In the genomic region with DNA sequence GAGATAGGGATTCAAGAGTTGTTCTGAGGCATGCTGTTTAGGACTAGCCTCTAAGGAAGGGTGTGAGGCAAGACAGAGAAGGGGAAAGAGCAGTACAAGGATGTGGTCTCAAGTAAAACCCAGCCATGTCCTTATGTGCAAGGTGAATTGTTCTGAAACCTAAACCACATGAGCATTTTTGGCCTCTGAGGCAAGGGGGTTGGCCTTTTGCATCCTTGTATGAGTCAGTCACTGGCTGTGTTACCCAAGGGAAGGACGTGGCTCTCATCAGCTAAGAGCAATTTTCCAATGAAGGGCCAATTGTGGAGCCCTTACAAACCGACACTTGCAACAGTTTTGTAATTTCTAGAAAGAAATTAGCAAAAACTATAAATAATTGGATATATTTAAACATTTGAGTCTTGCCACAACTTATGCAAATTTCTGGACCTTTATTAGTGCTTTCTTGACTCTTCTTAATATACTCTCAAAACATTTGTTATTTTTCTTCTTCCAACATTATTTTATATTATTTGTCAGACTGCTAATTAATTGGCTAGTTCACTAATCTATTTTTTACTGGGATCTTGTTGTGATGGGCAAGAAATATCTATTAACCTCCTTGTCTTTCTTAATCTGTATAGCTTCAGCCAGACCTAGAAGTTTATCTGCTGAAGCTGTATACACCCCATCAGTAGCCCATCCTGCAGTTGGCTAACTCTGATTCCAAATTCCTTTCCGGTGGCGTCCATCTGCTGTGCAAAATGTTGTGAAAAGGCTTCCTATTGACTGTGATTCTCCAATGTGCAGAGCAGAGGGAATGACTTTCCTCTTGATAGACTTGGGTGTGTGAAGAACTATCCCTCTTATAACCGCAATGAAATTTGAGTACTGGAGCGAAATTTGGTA, we compare ENCODE assay signal across 10 cellular contexts.
DNase-seq lines count a peak whose midpoint lies in the region; ATAC-seq, FAIRE-seq and TF ChIP-seq lines count a peak whose summit lies in the region.
"Had no signal": no experiment of that assay in that cellular context is flagged by ENCODE, and none has a peak within 500 bp of the region (broad histone marks: within the 10 kb centered on the region; RNA-seq: fewer than 3 reads in every experiment).

No MANE protein-coding gene starts in this region.

- H2AFZ ChIP-seq in K562 (ENCODE audit: low read depth, low read length): peak overlapping the region; percentile 17; the same call in 1 of the 2 replicates
- no peak overlapping the region for H2AFZ ChIP-seq in OCI-LY7 (ENCODE audit: low read length)

- in situ Hi-C loops in K562 (cut with MboI): no loop called here

- POLR2A ChIA-PET in K562 (lab: Yijun Ruan, JAX) (no interaction called here), OCI-LY7 (lab: Charles Lee) (no interaction called here)

- H3K4me2 ChIP-seq in K562 (ENCODE audit: insufficient read depth, low read length) (no peak overlapping the region), OCI-LY7 (ENCODE audit: low read length) (no peak overlapping the region)

- no peak for FAIRE-seq in K562 (lab: Jason Lieb, UNC)

- H3K27me3 Mint-ChIP-seq in glutamatergic neuron (ENCODE audit: unreplicated experiment): no peaks in the 10 kb centered on the region
- H3K27me3 Mint-ChIP-seq: activated naive CD8-positive, alpha-beta T cell had no signal

- H3K9ac ChIP-seq in K562 (ENCODE audit: insufficient read depth in 1 of 2, low read depth in 2 of 2, low read length in 2 of 2): no peak overlapping the region

- no peak for TF ChIP-seq POLR2A in K562 (conservative IDR thresholded peaks at IDR 0.05)

- no peak for TF ChIP-seq EP300 in K562 (IDR thresholded peaks at IDR 0.05; ENCODE audit: low read length)

- H3K4me3 ChIP-seq in K562 (no peak overlapping the region), OCI-LY7 (ENCODE audit: low read depth, low read length, poor library complexity, severe bottlenecking) (no peak overlapping the region)
- H3K4me3 ChIP-seq: skin epidermis had no signal

- H3K4me1 ChIP-seq in K562 (replicated peaks in 1 of 2; ENCODE audit: control insufficient read depth in 2 of 2, insufficient read depth in 2 of 2, low read length in 2 of 2) (no peaks in the 10 kb centered on the region), OCI-LY7 (ENCODE audit: insufficient read depth, low read length, poor library complexity, severe bottlenecking) (no peaks in the 10 kb centered on the region)

- H3K36me3 Mint-ChIP-seq in glutamatergic neuron (ENCODE audit: unreplicated experiment): no peaks in the 10 kb centered on the region
- H3K36me3 Mint-ChIP-seq: activated naive CD8-positive, alpha-beta T cell had no signal

- H3K4me1 Mint-ChIP-seq in glutamatergic neuron (ENCODE audit: low read depth, unreplicated experiment): no peaks in the 10 kb centered on the region

- no peaks in the 10 kb centered on the region for H3K27me3 ChIP-seq in K562 (ENCODE audit: control insufficient read depth in 2 of 2, insufficient read depth in 2 of 2, low read length in 2 of 2)

- intact Hi-C loops in K562 (cut with micrococcal nuclease): no loop called here
- intact Hi-C loops in OCI-LY7 (cut with micrococcal nuclease; ENCODE audit: unreplicated experiment): no loop called here

- no peaks in the 10 kb centered on the region for H3K36me3 ChIP-seq in K562 (ENCODE audit: control insufficient read depth, insufficient read depth, low read length)
- no peaks in the 10 kb centered on the region for H3K36me3 ChIP-seq in OCI-LY7 (ENCODE audit: insufficient read depth, low read length)

- no peak overlapping the region for H3K4me3 Mint-ChIP-seq in glutamatergic neuron (ENCODE audit: unreplicated experiment)
- H3K4me3 Mint-ChIP-seq: activated naive CD8-positive, alpha-beta T cell had no signal

- no peaks in the 10 kb centered on the region for H3K9me2 ChIP-seq in OCI-LY7 (ENCODE audit: insufficient read depth, low read length)

- H3K9me1 ChIP-seq in K562 (ENCODE audit: control insufficient read depth, insufficient read depth, low read length): no peaks in the 10 kb centered on the region

- no peak overlapping the region for H3K27ac Mint-ChIP-seq in glutamatergic neuron (ENCODE audit: unreplicated experiment)
- H3K27ac Mint-ChIP-seq: activated naive CD8-positive, alpha-beta T cell had no signal

- TF ChIP-seq CTCF in GM20000 (IDR thresholded peaks at IDR 0.05; ENCODE audit: extremely low read depth, missing control alignments) (no peak), K562 (IDR thresholded peaks at IDR 0.05 in 2 of 3, conservative IDR thresholded peaks at IDR 0.05 in 1 of 3; ENCODE audit: insufficient read depth in 2 of 3, low read depth in 1 of 3, low read length in 3 of 3) (no peak), OCI-LY7 (conservative IDR thresholded peaks at IDR 0.05; ENCODE audit: low read length) (no peak), glutamatergic neuron (IDR thresholded peaks at IDR 0.05; ENCODE audit: partially characterized antibody, unreplicated experiment) (no peak)

- ATAC-seq in HG03439 (IDR thresholded peaks at IDR 0.05; ENCODE audit: unreplicated experiment) (peak; percentile 99), K562 (peak; percentile 48; the same call in 2 of the 3 replicates)

- no peaks in the 10 kb centered on the region for H3K9me3 ChIP-seq in K562 (replicated peaks; ENCODE audit: control insufficient read depth, insufficient read depth, low read depth, low read length)
- H3K9me3 ChIP-seq in OCI-LY7 (ENCODE audit: low read length): no peaks in the 10 kb centered on the region

- BruUV-seq in K562 (replicated peaks; lab: Mats Ljungman, UMichigan) (no TSS peak), OCI-LY7 (replicated peaks; lab: Mats Ljungman, UMichigan) (no TSS peak)

- CTCF ChIA-PET in K562 (lab: Yijun Ruan, JAX; ENCODE audit: low intra/inter-chr PET ratio) (no interaction called here), OCI-LY7 (lab: Charles Lee; ENCODE audit: unreplicated experiment) (no interaction called here)

- TF ChIP-seq RAD21 in K562 (CRISPR knock-in tag; conservative IDR thresholded peaks at IDR 0.05 in 1 of 2, IDR thresholded peaks at IDR 0.05 in 1 of 2): no peak

- H4K20me1 ChIP-seq in K562 (replicated peaks; ENCODE audit: control insufficient read depth, insufficient read depth, low read length): no peaks in the 10 kb centered on the region
- no peaks in the 10 kb centered on the region for H4K20me1 ChIP-seq in OCI-LY7 (ENCODE audit: insufficient read depth, low read length)

- peak; percentile 27 for DNase-seq in GDM1 (lab: John Stamatoyannopoulos, UW)
- DNase-seq in GM20000 (ENCODE audit: low spot score): peak; percentile 48
- DNase-seq in K562 (ENCODE audit: extremely low read depth in 1 of 4, low spot score in 3 of 4): peak in 1 of 4 experiments; percentile 4
- no peak for DNase-seq in OCI-LY7 (ENCODE audit: low spot score)
- DNase-seq in glutamatergic neuron: no peak
- DNase-seq in activated CD8-positive, alpha-beta memory T cell treated with anti-CD3 and anti-CD28 coated beads for 24 hours: no peak
- DNase-seq in NCI-H510A (lab: John Stamatoyannopoulos, UW): no peak

- no peaks in the 10 kb centered on the region for H3K9me3 Mint-ChIP-seq in glutamatergic neuron (ENCODE audit: unreplicated experiment)

- no peak overlapping the region for H3K27ac ChIP-seq in K562 (ENCODE audit: extremely low read depth, low read depth, low read length)
- H3K27ac ChIP-seq in OCI-LY7 (ENCODE audit: low read depth, low read length, poor library complexity, severe bottlenecking): no peak overlapping the region
- H3K27ac ChIP-seq: skin epidermis had no signal

- H3K79me2 ChIP-seq in K562 (ENCODE audit: control insufficient read depth, insufficient read depth, low read length): no peaks in the 10 kb centered on the region
- no peaks in the 10 kb centered on the region for H3K79me2 ChIP-seq in OCI-LY7 (ENCODE audit: insufficient read depth, low read depth, low read length)

- 39% methylated on average over 6 of the region's 6 CpGs for WGBS in K562 (ENCODE audit: insufficient coverage, low coverage, missing lambda C conversion rate)

TF ChIP-seq in K562, 482 proteins besides CTCF, POLR2A, EP300 and RAD21:
- TF ChIP-seq GABPB2 (CRISPR knock-in tag; conservative IDR thresholded peaks at IDR 0.05): no peak
- TF ChIP-seq, protein P1, sequence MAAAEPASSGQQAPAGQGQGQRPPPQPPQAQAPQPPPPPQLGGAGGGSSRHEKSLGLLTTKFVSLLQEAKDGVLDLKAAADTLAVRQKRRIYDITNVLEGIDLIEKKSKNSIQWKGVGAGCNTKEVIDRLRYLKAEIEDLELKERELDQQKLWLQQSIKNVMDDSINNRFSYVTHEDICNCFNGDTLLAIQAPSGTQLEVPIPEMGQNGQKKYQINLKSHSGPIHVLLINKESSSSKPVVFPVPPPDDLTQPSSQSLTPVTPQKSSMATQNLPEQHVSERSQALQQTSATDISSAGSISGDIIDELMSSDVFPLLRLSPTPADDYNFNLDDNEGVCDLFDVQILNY (CRISPR knock-in tag; IDR thresholded peaks at IDR 0.05): no peak
- TF ChIP-seq, protein P2, sequence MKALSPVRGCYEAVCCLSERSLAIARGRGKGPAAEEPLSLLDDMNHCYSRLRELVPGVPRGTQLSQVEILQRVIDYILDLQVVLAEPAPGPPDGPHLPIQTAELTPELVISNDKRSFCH (CRISPR knock-in tag; IDR thresholded peaks at IDR 0.05): no peak
- TF ChIP-seq, protein P2 (tag; IDR thresholded peaks at IDR 0.05): no peak
- no peak for TF ChIP-seq ZNF41 (CRISPR knock-in tag; conservative IDR thresholded peaks at IDR 0.05)
- no peak for TF ChIP-seq MIER1 (IDR thresholded peaks at IDR 0.05; ENCODE audit: low read depth)
- TF ChIP-seq NR2F6 (CRISPR knock-in tag; IDR thresholded peaks at IDR 0.05): no peak
- TF ChIP-seq TAF7 (tag; IDR thresholded peaks at IDR 0.05): no peak
- no peak for TF ChIP-seq NCOA4 (IDR thresholded peaks at IDR 0.05; ENCODE audit: partially characterized antibody)
- no peak for TF ChIP-seq ATF1 (CRISPR knock-in tag; IDR thresholded peaks at IDR 0.05)
- TF ChIP-seq ATF1 (tag; IDR thresholded peaks at IDR 0.05): no peak
- TF ChIP-seq MBD2 (IDR thresholded peaks at IDR 0.05; ENCODE audit: borderline replicate concordance, low read depth): no peak

Comparison
In these comparisons a context has a peak if more than half of its experiments do, and no peak if none do; other contexts are left out.
1. DNase-seq: peak in GDM1 (single experiment) and GM20000 (single experiment); none in OCI-LY7 (single experiment), glutamatergic neuron (single experiment), activated CD8-positive, alpha-beta memory T cell treated with anti-CD3 and anti-CD28 coated beads for 24 hours (single experiment) and NCI-H510A (single experiment).